Comparison of ENCODE assay signal across 9 cellular contexts in genomic region chr11:44979536-44980399, GRCh38. TPM values are rescaled to one million over a fixed set of nuclear protein-coding genes. Genes with fewer than 3 reads are reported as not detected.
A peak's percentile ranks its signal among the peaks of the same experiment; 100 is the strongest.
DNase-seq lines count a peak whose midpoint lies in the region; ATAC-seq, FAIRE-seq and TF ChIP-seq lines count a peak whose summit lies in the region.
"Had no signal": no experiment of that assay in that cellular context is flagged by ENCODE, and none has a peak within 500 bp of the region (broad histone marks: within the 10 kb centered on the region; RNA-seq: fewer than 3 reads in every experiment).

No MANE protein-coding gene starts in this region.

- DNase-seq in activated naive CD8-positive, alpha-beta T cell treated with anti-CD3 and anti-CD28 coated beads, Interleukin-2, amount 10 ng/mL, durations not matched to agents 7 days and 5 days = no peak
- DNase-seq in activated naive CD8-positive, alpha-beta T cell treated with anti-CD3 and anti-CD28 coated beads for 36 hours = no peak
- DNase-seq in T-helper 17 cell = no peak
- DNase-seq in kidney tubule cell (ENCODE audit: low spot score) = peak; percentile 83
- peak in 1 of 2 donors; percentile 67 for DNase-seq in upper lobe of left lung
- DNase-seq in osteocyte (ENCODE audit: extremely low spot score, unreplicated experiment) = no peak
- no peak for DNase-seq in frontal cortex (ENCODE audit: low spot score in 2 of 2)
- DNase-seq in ovary = no peak
- DNase-seq: SJCRH30 had no signal

- H3K9me3 Mint-ChIP-seq in activated naive CD8-positive, alpha-beta T cell treated with anti-CD3 and anti-CD28 coated beads, Interleukin-2, amount 10 ng/mL, durations not matched to agents 7 days and 5 days = no peaks in the 10 kb centered on the region
- no peaks in the 10 kb centered on the region for H3K9me3 Mint-ChIP-seq in activated naive CD8-positive, alpha-beta T cell treated with anti-CD3 and anti-CD28 coated beads for 36 hours
- H3K9me3 Mint-ChIP-seq in osteocyte (ENCODE audit: unreplicated experiment) = no peaks in the 10 kb centered on the region

- H3K36me3 Mint-ChIP-seq in activated naive CD8-positive, alpha-beta T cell treated with anti-CD3 and anti-CD28 coated beads, Interleukin-2, amount 10 ng/mL, durations not matched to agents 7 days and 5 days = no peaks in the 10 kb centered on the region
- H3K36me3 Mint-ChIP-seq in activated naive CD8-positive, alpha-beta T cell treated with anti-CD3 and anti-CD28 coated beads for 36 hours = no peaks in the 10 kb centered on the region
- H3K36me3 Mint-ChIP-seq in T-helper 17 cell (ENCODE audit: low read depth) = no peaks in the 10 kb centered on the region
- no peaks in the 10 kb centered on the region for H3K36me3 Mint-ChIP-seq in osteocyte (ENCODE audit: unreplicated experiment)

- H3K27me3 Mint-ChIP-seq in activated naive CD8-positive, alpha-beta T cell treated with anti-CD3 and anti-CD28 coated beads, Interleukin-2, amount 10 ng/mL, durations not matched to agents 7 days and 5 days = no peaks in the 10 kb centered on the region
- no peaks in the 10 kb centered on the region for H3K27me3 Mint-ChIP-seq in activated naive CD8-positive, alpha-beta T cell treated with anti-CD3 and anti-CD28 coated beads for 36 hours
- no peaks in the 10 kb centered on the region for H3K27me3 Mint-ChIP-seq in T-helper 17 cell
- no peaks in the 10 kb centered on the region for H3K27me3 Mint-ChIP-seq in osteocyte (ENCODE audit: unreplicated experiment)

- no peak for FAIRE-seq in frontal cortex (lab: Jason Lieb, UNC)

- H3K36me3 ChIP-seq in upper lobe of left lung (no peaks in the 10 kb centered on the region), ovary (no peaks in the 10 kb centered on the region)
- H3K36me3 ChIP-seq: SJCRH30 had no signal

- TF ChIP-seq CTCF in upper lobe of left lung (IDR thresholded peaks at IDR 0.05) (no peak), osteocyte (IDR thresholded peaks at IDR 0.05) (no peak), ovary (IDR thresholded peaks at IDR 0.05) (no peak)

- H3K4me1 ChIP-seq in upper lobe of left lung (peaks cover 39 to 45% (median 42%) of the 10 kb centered on the region in 4 donors), ovary (ENCODE audit: insufficient read depth) (no peaks in the 10 kb centered on the region)
- H3K4me1 ChIP-seq: SJCRH30 had no signal

- no peak for ATAC-seq in activated naive CD8-positive, alpha-beta T cell treated with anti-CD3 and anti-CD28 coated beads, Interleukin-2, amount 10 ng/mL, durations not matched to agents 7 days and 5 days (ENCODE audit: low read depth)
- ATAC-seq in T-helper 17 cell = no peak
- ATAC-seq in upper lobe of left lung (ENCODE audit: low FRiP score in 2 of 2) = peak; percentile 34 to 66

- no peaks in the 10 kb centered on the region for H3K27me3 ChIP-seq in upper lobe of left lung
- no peaks in the 10 kb centered on the region for H3K27me3 ChIP-seq in ovary

- POLR2A ChIA-PET in activated naive CD8-positive, alpha-beta T cell treated with anti-CD3 and anti-CD28 coated beads, Interleukin-2, amount 10 ng/mL, durations not matched to agents 7 days and 5 days (lab: Charles Lee) = interaction anchor here (1.2 to 1.4 kb wide), 2 partner anchors 9 to 46 kb away, joined by 3 read pairs; no protein-coding TSS in a partner anchor

- TF ChIP-seq EP300 in upper lobe of left lung (IDR thresholded peaks at IDR 0.05) = peak in 1 of 4 donors; percentile 43
- TF ChIP-seq EP300 in ovary (IDR thresholded peaks at IDR 0.05) = no peak

- H3K4me1 Mint-ChIP-seq in activated naive CD8-positive, alpha-beta T cell treated with anti-CD3 and anti-CD28 coated beads, Interleukin-2, amount 10 ng/mL, durations not matched to agents 7 days and 5 days = peaks cover 15% of the 10 kb centered on the region
- H3K4me1 Mint-ChIP-seq in activated naive CD8-positive, alpha-beta T cell treated with anti-CD3 and anti-CD28 coated beads for 36 hours = peaks cover 8% of the 10 kb centered on the region
- H3K4me1 Mint-ChIP-seq in T-helper 17 cell (peaks cover 8% of the 10 kb centered on the region), osteocyte (ENCODE audit: unreplicated experiment) (no peaks in the 10 kb centered on the region)

- H3K27ac ChIP-seq in upper lobe of left lung (peak overlapping the region; percentile 58 to 85 (median 68)), ovary (no peak overlapping the region)
- H3K27ac ChIP-seq: SJCRH30 had no signal

- no peak overlapping the region for H3K4me3 Mint-ChIP-seq in activated naive CD8-positive, alpha-beta T cell treated with anti-CD3 and anti-CD28 coated beads, Interleukin-2, amount 10 ng/mL, durations not matched to agents 7 days and 5 days
- H3K4me3 Mint-ChIP-seq in activated naive CD8-positive, alpha-beta T cell treated with anti-CD3 and anti-CD28 coated beads for 36 hours = no peak overlapping the region
- H3K4me3 Mint-ChIP-seq in T-helper 17 cell = peak overlapping the region; percentile 65
- H3K4me3 Mint-ChIP-seq in osteocyte (ENCODE audit: unreplicated experiment) = no peak overlapping the region

- TF ChIP-seq POLR2A in upper lobe of left lung (IDR thresholded peaks at IDR 0.05) = no peak
- TF ChIP-seq POLR2A in ovary (IDR thresholded peaks at IDR 0.05) = no peak

- 66 to 72% methylated on average over 23 to 25 of the region's 25 CpGs for WGBS in upper lobe of left lung, 2 donors
- 80 to 86% (median 81%) methylated on average over 25 of the region's 25 CpGs for WGBS in ovary, 3 donors

- peak overlapping the region; percentile 5 for H3K27ac Mint-ChIP-seq in activated naive CD8-positive, alpha-beta T cell treated with anti-CD3 and anti-CD28 coated beads, Interleukin-2, amount 10 ng/mL, durations not matched to agents 7 days and 5 days
- H3K27ac Mint-ChIP-seq in activated naive CD8-positive, alpha-beta T cell treated with anti-CD3 and anti-CD28 coated beads for 36 hours = no peak overlapping the region
- H3K27ac Mint-ChIP-seq in T-helper 17 cell = peak overlapping the region; percentile 11
- H3K27ac Mint-ChIP-seq in osteocyte (ENCODE audit: unreplicated experiment) = no peak overlapping the region

- intact Hi-C loops in ovary (cut with DNase I) = no loop called here

- H3K9me3 ChIP-seq in T-helper 17 cell (ENCODE audit: control insufficient read depth, low read length, poor library complexity, severe bottlenecking) (no peaks in the 10 kb centered on the region), upper lobe of left lung (no peaks in the 10 kb centered on the region), ovary (no peaks in the 10 kb centered on the region)
- H3K9me3 ChIP-seq: SJCRH30 had no signal

- H3K4me3 ChIP-seq in upper lobe of left lung (no peak overlapping the region), ovary (no peak overlapping the region)
- H3K4me3 ChIP-seq: SJCRH30 had no signal

RNA-seq across cellular contexts. Expression of gene TP53I11, which starts 29.1 kb away (rescaled TPM):
- 10 to 100 TPM; 13.7 to 15.7 TPM for total RNA-seq in activated naive CD8-positive, alpha-beta T cell treated with anti-CD3 and anti-CD28 coated beads, Interleukin-2, amount 10 ng/mL, durations not matched to agents 7 days and 5 days
- total RNA-seq in activated naive CD8-positive, alpha-beta T cell treated with anti-CD3 and anti-CD28 coated beads for 36 hours = 10 to 100 TPM; 12.5 to 14.0 TPM
- total RNA-seq in T-helper 17 cell (1 to 10 TPM; 1.8 to 3.9 TPM), upper lobe of left lung (100 to 1,000 TPM in 3 of 6 donors, 10 to 100 TPM in 3; 55.3 to 127 (median 101) TPM), osteocyte (137 and 159 TPM in 2 replicates), frontal cortex (20.4 TPM), ovary (10 to 100 TPM in 6 of 7 donors, 1 to 10 TPM in 1; 9.2 to 51.9 (median 21.8) TPM)
- 10 to 100 TPM; 20.3 to 26.6 TPM for polyA plus RNA-seq in ovary

Comparison
In these comparisons a context has a peak if more than half of its experiments do, and no peak if none do; other contexts are left out.
1. H3K27ac Mint-ChIP-seq: peak in activated naive CD8-positive, alpha-beta T cell treated with anti-CD3 and anti-CD28 coated beads, Interleukin-2, amount 10 ng/mL, durations not matched to agents 7 days and 5 days (single experiment) and T-helper 17 cell (single experiment); none in activated naive CD8-positive, alpha-beta T cell treated with anti-CD3 and anti-CD28 coated beads for 36 hours (single experiment) and osteocyte (single experiment).
2. ATAC-seq: peak in upper lobe of left lung (2 of 2); none in activated naive CD8-positive, alpha-beta T cell treated with anti-CD3 and anti-CD28 coated beads, Interleukin-2, amount 10 ng/mL, durations not matched to agents 7 days and 5 days (single experiment) and T-helper 17 cell (single experiment).
3. H3K27ac ChIP-seq: peak in upper lobe of left lung (4 of 4); none in ovary (0 of 2).